ENCODE assay signal across 11 cellular contexts in the genomic region with DNA sequence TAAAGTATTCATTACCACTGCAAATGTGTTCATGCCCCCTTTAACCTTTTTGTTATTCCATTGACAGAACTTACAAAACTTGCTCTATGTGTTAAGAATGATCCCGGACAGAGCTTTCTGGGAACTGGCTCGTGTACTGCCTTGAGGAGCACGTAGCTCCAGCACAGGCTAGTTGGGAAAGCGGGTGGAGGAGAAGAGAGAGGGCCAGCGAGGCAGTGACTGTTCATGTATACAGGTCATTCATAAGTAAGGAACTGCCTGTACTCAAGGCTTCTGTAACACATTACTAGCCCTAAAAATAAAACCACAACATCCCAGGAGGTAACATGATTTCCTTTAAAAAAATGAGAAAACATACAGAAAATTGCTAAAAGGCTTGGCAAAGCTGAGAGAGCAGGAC.
DNase-seq lines count a peak whose midpoint lies in the region; ATAC-seq and TF ChIP-seq lines count a peak whose summit lies in the region.
"Had no signal": no experiment of that assay in that cellular context is flagged by ENCODE, and none has a peak within 500 bp of the region (broad histone marks: within the 10 kb centered on the region; RNA-seq: fewer than 3 reads in every experiment).

No MANE protein-coding gene starts in this region.

- ATAC-seq in sciatic nerve (peak; percentile 93), GM21447 (IDR thresholded peaks at IDR 0.05; ENCODE audit: unreplicated experiment) (no peak), GM21515 (IDR thresholded peaks at IDR 0.05; ENCODE audit: unreplicated experiment) (no peak)

- no peaks in the 10 kb centered on the region for H3K9me3 ChIP-seq in DOHH2 (ENCODE audit: control insufficient read depth, insufficient read depth, low read length)
- no peaks in the 10 kb centered on the region for H3K9me3 ChIP-seq in adipocyte (ENCODE audit: control insufficient read depth, low read length)
- no peaks in the 10 kb centered on the region for H3K9me3 ChIP-seq in left ventricle myocardium inferior (replicated peaks)
- H3K9me3 ChIP-seq: ovary had no signal

- H3K9me2 ChIP-seq in DOHH2 (replicated peaks; ENCODE audit: control insufficient read depth, low read length) = no peaks in the 10 kb centered on the region

- intact Hi-C loops in left ventricle myocardium inferior (cut with micrococcal nuclease) = no loop called here
- intact Hi-C loops in sciatic nerve (cut with DNase I) = no loop called here

- no peak overlapping the region for H3K27ac ChIP-seq in DOHH2 (ENCODE audit: low read depth, low read length)
- H3K27ac ChIP-seq in left ventricle myocardium inferior (replicated peaks) = peak overlapping the region; percentile 70
- H3K27ac ChIP-seq: C4-2B, ovary had no signal

- no peaks in the 10 kb centered on the region for H3K27me3 ChIP-seq in DOHH2 (ENCODE audit: control insufficient read depth, low read length)
- no peaks in the 10 kb centered on the region for H3K27me3 ChIP-seq in adipocyte (replicated peaks; ENCODE audit: control insufficient read depth, insufficient read depth, low read length)
- H3K27me3 ChIP-seq in left ventricle myocardium inferior (ENCODE audit: low read depth) = no peaks in the 10 kb centered on the region
- H3K27me3 ChIP-seq: ovary had no signal

- H3K79me2 ChIP-seq in DOHH2 (ENCODE audit: control insufficient read depth, low read length) = no peaks in the 10 kb centered on the region

- H3K4me1 ChIP-seq in DOHH2 (ENCODE audit: control insufficient read depth, low read length) (peaks cover 22% of the 10 kb centered on the region), adipocyte (ENCODE audit: control insufficient read depth, insufficient read depth, low read length) (peaks cover 39% of the 10 kb centered on the region), left ventricle myocardium inferior (peaks cover 46% of the 10 kb centered on the region)

- H3K4me2 ChIP-seq in DOHH2 (ENCODE audit: low read length) = peak overlapping the region; percentile 45; the same call in 1 of the 2 replicates

- peak overlapping the region; percentile 45 for H3K9ac ChIP-seq in adipocyte (ENCODE audit: low read length)

- H3F3A ChIP-seq in DOHH2 (ENCODE audit: control insufficient read depth, insufficient read depth) = no peaks in the 10 kb centered on the region

- H3K36me3 ChIP-seq in DOHH2 (ENCODE audit: control insufficient read depth, low read length) (peaks cover 34% of the 10 kb centered on the region), adipocyte (ENCODE audit: control insufficient read depth, insufficient read depth, low read length, severe bottlenecking) (peaks cover 3% of the 10 kb centered on the region), left ventricle myocardium inferior (no peaks in the 10 kb centered on the region)
- H3K36me3 ChIP-seq: ovary had no signal

- TF ChIP-seq CTCF in DOHH2 (IDR thresholded peaks at IDR 0.05; ENCODE audit: low read depth, low read length, poor library complexity, severe bottlenecking) (no peak), left ventricle myocardium inferior (IDR thresholded peaks at IDR 0.05; ENCODE audit: borderline replicate concordance) (no peak)

- peak; percentile 19 for DNase-seq in adipocyte (ENCODE audit: low read depth)
- peak; percentile 41 for DNase-seq in left ventricle myocardium inferior
- DNase-seq in sciatic nerve (ENCODE audit: low spot score) = no peak
- DNase-seq in NCI-H1436 (lab: John Stamatoyannopoulos, UW) = no peak
- no peak for DNase-seq in NCI-H146 (lab: John Stamatoyannopoulos, UW)
- DNase-seq: ovary; stimulated activated CD4-positive, alpha-beta T cell treated with anti-CD3 and anti-CD28 coated beads, Interleukin-4, amount 100 ng/mL, for 1 hour had no signal

- H4K20me1 ChIP-seq in DOHH2 (ENCODE audit: control insufficient read depth, insufficient read depth, low read depth, low read length) = no peaks in the 10 kb centered on the region

- H3K4me3 ChIP-seq in DOHH2 (ENCODE audit: low read length) = no peak overlapping the region
- H3K4me3 ChIP-seq in adipocyte (ENCODE audit: low read length) = no peak overlapping the region
- no peak overlapping the region for H3K4me3 ChIP-seq in left ventricle myocardium inferior
- H3K4me3 ChIP-seq: ovary had no signal

Comparison
In these comparisons a context has a peak if more than half of its experiments do, and no peak if none do; other contexts are left out.
1. DNase-seq: peak in adipocyte (single experiment) and left ventricle myocardium inferior (single experiment); none in sciatic nerve (single experiment), NCI-H1436 (single experiment) and NCI-H146 (single experiment).